Comparison of ENCODE assay signal across 8 cellular contexts in genomic region chr13:112690242-112690943, GRCh38. TPM values are rescaled to one million over a fixed set of nuclear protein-coding genes. Genes with fewer than 3 reads are reported as not detected.
DNase-seq lines count a peak whose midpoint lies in the region; ATAC-seq and TF ChIP-seq lines count a peak whose summit lies in the region.

No MANE protein-coding gene starts in this region.

- H2AK5ac ChIP-seq in trophoblast cell (ENCODE audit: low read length), result no peak overlapping the region

- ATAC-seq in Right ventricle myocardium superior (ENCODE audit: poor library complexity), result peak; percentile 13

- H3K4me1 Mint-ChIP-seq in activated naive CD4-positive, alpha-beta T cell treated with anti-CD3 and anti-CD28 coated beads for 36 hours (ENCODE audit: low read depth), result peaks cover 47% of the 10 kb centered on the region

- peaks cover 15% of the 10 kb centered on the region for H3K79me1 ChIP-seq in trophoblast cell (ENCODE audit: low read length)

- H2AFZ ChIP-seq in MM.1S (ENCODE audit: low read length) (peak overlapping the region; percentile 57), trophoblast cell (ENCODE audit: insufficient read depth, low read length, poor library complexity) (peak overlapping the region; percentile 92)

- no peaks in the 10 kb centered on the region for H4K20me1 ChIP-seq in MM.1S (ENCODE audit: insufficient read depth, low read length)

- H4K8ac ChIP-seq in trophoblast cell (ENCODE audit: low read depth, low read length), result peak overlapping the region; percentile 75

- H3K23ac ChIP-seq in trophoblast cell (ENCODE audit: low read length), result no peak overlapping the region

- H2BK5ac ChIP-seq in trophoblast cell (ENCODE audit: low read depth, low read length, poor library complexity), result peak overlapping the region; percentile 76

- H3K27me3 Mint-ChIP-seq in activated naive CD4-positive, alpha-beta T cell treated with anti-CD3 and anti-CD28 coated beads for 36 hours (ENCODE audit: low read depth), result no peaks in the 10 kb centered on the region

- no peaks in the 10 kb centered on the region for H3K9me3 ChIP-seq in MM.1S (replicated peaks; ENCODE audit: insufficient read depth, low read length)
- no peaks in the 10 kb centered on the region for H3K9me3 ChIP-seq in trophoblast cell (ENCODE audit: insufficient read depth, low read depth, low read length)

- peak overlapping the region; percentile 15 for H2BK12ac ChIP-seq in trophoblast cell (ENCODE audit: low read length)

- H3K36me3 Mint-ChIP-seq in activated naive CD4-positive, alpha-beta T cell treated with anti-CD3 and anti-CD28 coated beads for 36 hours (ENCODE audit: low read depth), result peaks cover 1% of the 10 kb centered on the region

- intact Hi-C loops in activated naive CD4-positive, alpha-beta T cell treated with anti-CD3 and anti-CD28 coated beads for 36 hours (cut with micrococcal nuclease), result loop anchor here (1.0 kb wide), 1 partner anchor 63 kb away; no protein-coding TSS in a partner anchor
- intact Hi-C loops in Right ventricle myocardium superior (cut with DNase I), result loop anchor here (5.0 kb wide), 1 partner anchor 42 kb away; no protein-coding TSS in a partner anchor

- peak overlapping the region; percentile 30 for H3K27ac Mint-ChIP-seq in activated naive CD4-positive, alpha-beta T cell treated with anti-CD3 and anti-CD28 coated beads for 36 hours

- no CpG with 5 or more reads among the region's 85 CpGs for WGBS in trophoblast cell (ENCODE audit: extremely low coverage, insufficient coverage, insufficient read length)

- H3K27ac ChIP-seq in MM.1S (ENCODE audit: low read length) (peak overlapping the region; percentile 23; the same call in 1 of the 2 replicates), trophoblast cell (ENCODE audit: low read depth, low read length) (peak overlapping the region; percentile 84)

- H4K91ac ChIP-seq in trophoblast cell (ENCODE audit: low read depth, low read length), result peak overlapping the region; percentile 85

- H2BK120ac ChIP-seq in trophoblast cell (ENCODE audit: insufficient read depth, low read length, poor library complexity), result peak overlapping the region; percentile 67

- H3K4me3 ChIP-seq in HFF-Myc (replicated peaks; ENCODE audit: low read depth, low read length) (peak overlapping the region; percentile 69), MM.1S (ENCODE audit: low read length) (peak overlapping the region; percentile 67), trophoblast cell (ENCODE audit: low read depth, low read length) (peak overlapping the region; percentile 87)

- peak overlapping the region; percentile 54 for H3K9ac ChIP-seq in MM.1S (ENCODE audit: low read length)
- H3K9ac ChIP-seq in trophoblast cell (ENCODE audit: low read length), result peak overlapping the region; percentile 89

- H3K18ac ChIP-seq in trophoblast cell (ENCODE audit: low read length), result peak overlapping the region; percentile 86

- peak overlapping the region; percentile 29 for H3K4ac ChIP-seq in trophoblast cell (ENCODE audit: low read depth, low read length)

- CTCF ChIA-PET in activated naive CD4-positive, alpha-beta T cell treated with anti-CD3 and anti-CD28 coated beads for 36 hours (lab: Charles Lee), result interaction anchor here (1.2 to 1.5 kb wide), 2 partner anchors 84 to 184 kb away, joined by 3 to 4 read pairs; no protein-coding TSS in a partner anchor

- H3F3A ChIP-seq in MM.1S (ENCODE audit: insufficient read depth, low read length), result peaks cover 21% of the 10 kb centered on the region

- no peaks in the 10 kb centered on the region for H3K9me3 Mint-ChIP-seq in activated naive CD4-positive, alpha-beta T cell treated with anti-CD3 and anti-CD28 coated beads for 36 hours

- H3K79me2 ChIP-seq in MM.1S (ENCODE audit: low read length) (peaks cover 46% of the 10 kb centered on the region), trophoblast cell (ENCODE audit: control insufficient read depth, insufficient read depth, low read length, poor library complexity) (peaks cover 26% of the 10 kb centered on the region)

- no peaks in the 10 kb centered on the region for H3K36me3 ChIP-seq in MM.1S (replicated peaks; ENCODE audit: insufficient read depth, low read length)
- H3K36me3 ChIP-seq in trophoblast cell (ENCODE audit: control insufficient read depth in 1 of 2, insufficient read depth in 2 of 2, low read length in 2 of 2), result peaks cover 0 to 3% of the 10 kb centered on the region in 2 experiments

- peak overlapping the region; percentile 78 for H3K4me3 Mint-ChIP-seq in activated naive CD4-positive, alpha-beta T cell treated with anti-CD3 and anti-CD28 coated beads for 36 hours

- no peaks in the 10 kb centered on the region for H3K27me3 ChIP-seq in MM.1S (replicated peaks; ENCODE audit: insufficient read depth, low read length)
- H3K27me3 ChIP-seq in trophoblast cell (ENCODE audit: insufficient read depth, low read length), result no peaks in the 10 kb centered on the region

- H3K4me1 ChIP-seq in MM.1S (ENCODE audit: low read length) (peaks cover 14% of the 10 kb centered on the region; the same call in 1 of the 2 replicates), trophoblast cell (ENCODE audit: control insufficient read depth in 1 of 2, insufficient read depth in 2 of 2, low read length in 2 of 2) (peaks cover 18 to 29% of the 10 kb centered on the region in 2 experiments)

- DNase-seq in activated CD4-positive, alpha-beta T cell treated with anti-CD3 and anti-CD28 coated beads for 4 hours, result peak; percentile 17 to 22
- DNase-seq in activated CD4-positive, alpha-beta T cell treated with anti-CD3 and anti-CD28 coated beads for 1 hour, result no peak
- no peak for DNase-seq in HFF-Myc (ENCODE audit: extremely low read depth, low read depth)
- peak; percentile 37 for DNase-seq in MM.1S
- DNase-seq in activated naive CD4-positive, alpha-beta T cell treated with anti-CD3 and anti-CD28 coated beads for 36 hours, result peak; percentile 41
- peak; percentile 78 for DNase-seq in Right ventricle myocardium superior
- DNase-seq in trophoblast cell, result peak in 1 of 2 donors; percentile 50
- no peak for DNase-seq in NCI-H446 treated with DMSO at 0.1 percent for 48 hours (lab: John Stamatoyannopoulos, UW)

- peak overlapping the region; percentile 47 for H4K12ac ChIP-seq in trophoblast cell (ENCODE audit: low read depth, low read length)

- TF ChIP-seq CTCF in HFF-Myc (IDR thresholded peaks at IDR 0.05; ENCODE audit: low read depth, low read length, missing control alignments), result no peak
- no peak for TF ChIP-seq CTCF in MM.1S (IDR thresholded peaks at IDR 0.05; ENCODE audit: low read length)

- no peaks in the 10 kb centered on the region for H3K9me2 ChIP-seq in MM.1S (replicated peaks; ENCODE audit: insufficient read depth, low read length)

- H3K14ac ChIP-seq in trophoblast cell (ENCODE audit: low read length), result peak overlapping the region; percentile 91

- H3K4me2 ChIP-seq in MM.1S (ENCODE audit: low read depth, low read length) (peak overlapping the region; percentile 79), trophoblast cell (ENCODE audit: low read length) (peak overlapping the region; percentile 74)

RNA-seq across cellular contexts. Expression of gene ATP11A, which starts 0.6 kb away (rescaled TPM):
- 10 to 100 TPM; 24.7 to 25.6 TPM for total RNA-seq in activated naive CD4-positive, alpha-beta T cell treated with anti-CD3 and anti-CD28 coated beads for 36 hours
- 73.6 TPM for total RNA-seq in Right ventricle myocardium superior
- polyA plus RNA-seq in trophoblast cell (2013), result 28.9 and 29.2 TPM in 2 replicates

Comparison
In these comparisons a context has a peak if more than half of its experiments do, and no peak if none do; other contexts are left out.
1. DNase-seq: peak in activated CD4-positive, alpha-beta T cell treated with anti-CD3 and anti-CD28 coated beads for 4 hours (2 of 2), MM.1S (single experiment), activated naive CD4-positive, alpha-beta T cell treated with anti-CD3 and anti-CD28 coated beads for 36 hours (single experiment) and Right ventricle myocardium superior (single experiment); none in activated CD4-positive, alpha-beta T cell treated with anti-CD3 and anti-CD28 coated beads for 1 hour (single experiment), HFF-Myc (single experiment) and NCI-H446 treated with DMSO at 0.1 percent for 48 hours (single experiment).
2. Peak in every context shown above with its lines, with median percentiles within 50 percentile points of each other: H3K4me3 ChIP-seq.